ENCODE assay signal across 36 cellular contexts in the genomic region with DNA sequence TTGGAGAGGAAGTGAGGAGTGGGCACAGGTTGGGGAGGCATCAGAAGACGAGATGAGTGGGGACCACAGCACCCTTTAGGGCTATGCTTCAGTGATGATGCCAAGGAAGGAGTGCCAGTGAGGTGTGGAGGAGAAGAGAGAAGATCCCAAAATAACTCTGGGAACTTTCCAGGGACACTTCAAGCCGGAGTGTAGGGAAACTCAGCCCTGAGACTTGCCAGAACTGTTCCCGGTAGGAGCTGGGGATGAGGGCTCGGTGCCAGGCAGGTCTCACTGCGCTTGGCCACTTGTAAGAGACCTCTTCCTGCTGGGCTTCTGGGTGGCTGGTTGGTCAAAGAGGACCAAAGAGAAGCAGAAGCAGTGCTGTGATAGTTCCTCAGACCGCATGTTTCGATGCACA.
"Had no signal": no experiment of that assay in that cellular context is flagged by ENCODE, and none has a peak within 500 bp of the region (broad histone marks: within the 10 kb centered on the region; RNA-seq: fewer than 3 reads in every experiment).

No MANE protein-coding gene starts in this region.

- H3K9me3 ChIP-seq: adrenal gland, body of pancreas, breast epithelium, Peyer's patch had no signal

- H3K27me3 Mint-ChIP-seq: IgD-negative memory B cell had no signal

- ATAC-seq: activated naive CD4-positive, alpha-beta T cell treated with anti-CD3 and anti-CD28 coated beads, Interleukin-2, amount 50 U/mL, for 72 hours; activated T-cell treated with anti-CD3 and anti-CD28 coated beads, Interleukin-2, amount 50 U/mL, for 4 hours; body of pancreas; HepG2; PC-3 had no signal

- H3K27me3 ChIP-seq: body of pancreas, breast epithelium, Peyer's patch had no signal

- H3K36me3 ChIP-seq: adrenal gland, breast epithelium, Peyer's patch, WERI-Rb-1 had no signal

- H3K27ac Mint-ChIP-seq: activated naive CD4-positive, alpha-beta T cell treated with anti-CD3 and anti-CD28 coated beads for 36 hours; activated T-helper 1 cell treated with anti-CD3 and anti-CD28 coated beads, Interleukin-12 subunit alpha, Interleukin-12 subunit beta, Interleukin-2, Interleukin-4 antibody, amounts not matched to agents 30 ng/mL and 10 ng/mL and 1 ng/mL, durations not matched to agents 14 hours and 24 hours and 36 hours; IgD-negative memory B cell had no signal

- H3K9me3 Mint-ChIP-seq: activated naive CD4-positive, alpha-beta T cell treated with anti-CD3 and anti-CD28 coated beads for 36 hours; activated T-cell treated with anti-CD3 and anti-CD28 coated beads, Interleukin-2, amount 50 U/mL, for 4 hours had no signal

- H3K36me3 Mint-ChIP-seq: activated naive CD4-positive, alpha-beta T cell treated with anti-CD3 and anti-CD28 coated beads, Interleukin-2, amount 50 U/mL, for 72 hours; IgD-negative memory B cell had no signal

- H3K4me3 Mint-ChIP-seq: activated naive CD4-positive, alpha-beta T cell treated with anti-CD3 and anti-CD28 coated beads for 36 hours; activated T-cell treated with anti-CD3 and anti-CD28 coated beads, Interleukin-2, amount 50 U/mL, for 4 hours; activated T-helper 1 cell treated with anti-CD3 and anti-CD28 coated beads, Interleukin-12 subunit alpha, Interleukin-12 subunit beta, Interleukin-2, Interleukin-4 antibody, amounts not matched to agents 30 ng/mL and 10 ng/mL and 1 ng/mL, durations not matched to agents 14 hours and 24 hours and 36 hours; IgD-negative memory B cell had no signal

- H3K4me3 ChIP-seq: adrenal gland, body of pancreas, breast epithelium, Peyer's patch had no signal

- H3K27ac ChIP-seq: adrenal gland, body of pancreas, breast epithelium, Peyer's patch, WERI-Rb-1 had no signal

- H3K4me1 Mint-ChIP-seq: IgD-negative memory B cell had no signal

- DNase-seq: activated CD4-positive, alpha-beta T cell treated with anti-CD3 and anti-CD28 coated beads for 1 hour; activated CD4-positive, alpha-beta T cell treated with anti-CD3 and anti-CD28 coated beads for 48 hours; activated CD4-positive, alpha-beta T cell treated with anti-CD3 and anti-CD28 coated beads, Interleukin-2, amount 50 U/mL, for 48 hours; activated CD4-positive, CD25-positive, alpha-beta regulatory T cell; activated CD8-positive, alpha-beta memory T cell treated with anti-CD3 and anti-CD28 coated beads, Interleukin-2, amount 50 U/mL, for 4 hours; activated gamma-delta T cell treated with Interleukin-2 at 50 U/mL for 16 hours; activated naive CD4-positive, alpha-beta T cell treated with anti-CD3 and anti-CD28 coated beads for 36 hours; activated T-cell treated with anti-CD3 and anti-CD28 coated beads for 4 hours; activated T-cell treated with anti-CD3 and anti-CD28 coated beads, Interleukin-2, amount 50 U/mL, for 4 hours; adrenal gland; body of pancreas; Karpas-422; KBM-7; NCI-H1048; NCI-H1436 treated with DMSO at 0.1 percent for 48 hours; NCI-H1694 treated with DMSO at 0.1 percent for 48 hours; NCI-H2029 treated with DMSO at 0.1 percent for 48 hours; NCI-H2107; NCI-H2171; NCI-H510A; NCI-H526; NCI-H748 treated with DMSO at 0.1 percent for 48 hours; NK-92 treated with Interleukin-12 subunit alpha and Interleukin-12 subunit beta, amount 100 ng/mL, for 24 hours; PC-3; Peyer's patch; RPMI8226; SW 1271; T-helper 1 cell; T-helper 2 cell; T-helper 9 cell; WERI-Rb-1 had no signal

- H3K4me1 ChIP-seq: adrenal gland, body of pancreas, breast epithelium, Peyer's patch had no signal
